28 cellular contexts compared by ENCODE assay signal in the genomic region with DNA sequence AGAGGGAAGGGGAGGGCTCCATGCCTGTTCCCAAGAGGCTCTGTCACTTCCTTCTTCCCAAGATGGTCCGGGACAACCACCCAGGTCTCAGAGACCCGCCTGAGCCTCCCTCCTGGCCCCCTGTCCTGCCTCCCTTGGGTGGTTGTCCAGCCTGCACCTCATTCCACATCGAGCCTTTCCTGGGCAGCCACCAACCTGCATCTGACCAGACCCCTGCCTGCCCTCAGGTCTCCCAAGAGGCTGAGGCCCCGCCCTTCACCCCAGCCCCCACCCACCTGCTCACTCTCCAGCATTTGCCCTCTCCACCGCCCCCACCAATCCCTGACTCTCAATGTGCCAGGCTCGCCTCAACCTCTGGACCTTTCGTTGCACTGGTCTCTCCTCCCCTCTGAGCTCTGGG.
"Had no signal": no experiment of that assay in that cellular context is flagged by ENCODE, and none has a peak within 500 bp of the region (broad histone marks: within the 10 kb centered on the region; RNA-seq: fewer than 3 reads in every experiment).

No MANE protein-coding gene starts in this region.

- H3K4me1 ChIP-seq: left lung, parathyroid adenoma, right atrium auricular region, right lobe of liver, testis, thyroid gland, transverse colon, upper lobe of left lung had no signal

- H3K9ac ChIP-seq: neural progenitor cell, parathyroid adenoma had no signal

- H3K4me3 ChIP-seq: left lung, lung, neural progenitor cell, right atrium auricular region, right lobe of liver, smooth muscle cell, stomach, testis, thyroid gland, transverse colon, upper lobe of left lung had no signal

- DNase-seq: hippocampal formation; left colon; left lung; mesendoderm; naive B cell; natural killer cell; nephron progenitor cell; occipital lobe; right lobe of liver; stimulated activated CD4-positive, alpha-beta T cell treated with anti-CD3 and anti-CD28 coated beads, Interleukin-12 subunit alpha, Interleukin-12 subunit beta, amount 100 ng/mL, for 4 hours; stimulated activated CD4-positive, alpha-beta T cell treated with anti-CD3 and anti-CD28 coated beads, Interleukin-15, amount 100 ng/mL, for 24 hours; stimulated activated CD4-positive, alpha-beta T cell treated with anti-CD3 and anti-CD28 coated beads, Interleukin-2, amount 100 ng/mL, for 24 hours; stimulated activated CD4-positive, alpha-beta T cell treated with anti-CD3 and anti-CD28 coated beads, Interleukin-4, amount 100 ng/mL, for 1 hour; stimulated activated naive B cell treated with anti-CD40 and anti-IgM and Interleukin-4, amounts not matched to agents 10 μg/mL and 1 μg/mL and 100 μg/mL, for 72 hours; stimulated activated naive CD8-positive, alpha-beta T cell treated with anti-CD3 and anti-CD28 coated beads, Interleukin-15, Interleukin-2, amounts not matched to agents 100 U/mL and 50 U/mL, for 24 hours; stomach; testis; thyroid gland; transverse colon had no signal

- FAIRE-seq: keratinocyte, urothelium cell line had no signal

- H3K27ac ChIP-seq: left lung, neural progenitor cell, neutrophil, parathyroid adenoma, right atrium auricular region, right lobe of liver, stomach, testis, thyroid gland, transverse colon, upper lobe of left lung had no signal

- ATAC-seq: left colon; left lung; natural killer cell; stimulated activated naive B cell treated with anti-CD40 and anti-IgM and Interleukin-4, amounts not matched to agents 10 μg/mL and 1 μg/mL and 100 μg/mL, for 72 hours; stimulated activated naive CD8-positive, alpha-beta T cell treated with anti-CD3 and anti-CD28 coated beads, Interleukin-15, Interleukin-2, amounts not matched to agents 100 U/mL and 50 U/mL, for 24 hours had no signal

- H3K27me3 ChIP-seq: neural progenitor cell, right atrium auricular region, right lobe of liver, stomach, testis, thyroid gland, transverse colon, upper lobe of left lung had no signal

- H3K9me3 ChIP-seq: left lung, neutrophil, right atrium auricular region, right lobe of liver, stomach, testis, thyroid gland, transverse colon, upper lobe of left lung had no signal

- H3K36me3 ChIP-seq: left lung, neural progenitor cell, neutrophil, right atrium auricular region, right lobe of liver, stomach, thyroid gland, transverse colon, upper lobe of left lung had no signal
